Comparison of ENCODE assay signal across 29 cellular contexts in genomic region chr18:22021701-22022100, GRCh38.
A peak's percentile ranks its signal among the peaks of the same experiment; 100 is the strongest.
DNase-seq lines count a peak whose midpoint lies in the region; ATAC-seq, FAIRE-seq and TF ChIP-seq lines count a peak whose summit lies in the region.
"Had no signal": no experiment of that assay in that cellular context is flagged by ENCODE, and none has a peak within 500 bp of the region (broad histone marks: within the 10 kb centered on the region; RNA-seq: fewer than 3 reads in every experiment).

No MANE protein-coding gene starts in this region.

- peak overlapping the region; percentile 52 for H3K27ac ChIP-seq in C4-2B
- H3K27ac ChIP-seq in HepG2 (ENCODE audit: extremely low read length, insufficient read depth, low read length), result no peak overlapping the region
- H3K27ac ChIP-seq in pancreas, result peak overlapping the region; percentile 42 to 82 (median 69)
- H3K27ac ChIP-seq: GM23248, skin epidermis had no signal

- no peaks in the 10 kb centered on the region for H3K4me1 Mint-ChIP-seq in stimulated activated effector memory CD8-positive, alpha-beta T cell treated with anti-CD3 and anti-CD28 coated beads, Interleukin-12 subunit alpha, Interleukin-12 subunit beta, amount 100 ng/mL, for 72 hours
- H3K4me1 Mint-ChIP-seq: activated CD4-positive, alpha-beta memory T cell treated with anti-CD3 and anti-CD28 coated beads, Interleukin-2, amount 10 ng/mL, durations not matched to agents 7 days and 5 days; B cell; CD8-positive, alpha-beta memory T cell; central memory CD8-positive, alpha-beta T cell; stimulated activated naive B cell treated with anti-CD40 and anti-IgM and Interleukin-4, amounts not matched to agents 10 μg/mL and 1 μg/mL and 100 μg/mL, for 72 hours had no signal

- in situ Hi-C loops in HepG2 (cut with HindIII; ENCODE audit: extremely low pct_ligation_motif_present, low pct_unique_long_range_greater_than_20kb), result no loop called here

- TF ChIP-seq CTCF in C4-2B (conservative IDR thresholded peaks at IDR 0.05) (no peak), HepG2 (CRISPR knock-in tag; IDR thresholded peaks at IDR 0.05) (no peak), pancreas (IDR thresholded peaks at IDR 0.05) (no peak)

- CTCF ChIA-PET in HepG2 (lab: Yijun Ruan, JAX; ENCODE audit: low intra/inter-chr PET ratio, low total read pairs), result no interaction called here

- BruUV-seq in HepG2 (replicated peaks; lab: Mats Ljungman, UMichigan), result no TSS peak

- H3K9me3 ChIP-seq in HepG2 (ENCODE audit: low read length), result no peaks in the 10 kb centered on the region
- no peaks in the 10 kb centered on the region for H3K9me3 ChIP-seq in pancreas

- H3K79me2 ChIP-seq in HepG2 (ENCODE audit: insufficient read depth, low read length), result no peaks in the 10 kb centered on the region

- ATAC-seq in HepG2 (no peak), pancreas (peak; percentile 55 to 77 (median 76)), GM18868 (IDR thresholded peaks at IDR 0.05; ENCODE audit: unreplicated experiment) (no peak)
- ATAC-seq in stimulated activated effector memory CD8-positive, alpha-beta T cell treated with anti-CD3 and anti-CD28 coated beads, Interleukin-12 subunit alpha, Interleukin-12 subunit beta, amount 100 ng/mL, for 72 hours, result no peak
- ATAC-seq: K562; stimulated activated naive B cell treated with anti-CD40 and anti-IgM and Interleukin-4, amounts not matched to agents 10 μg/mL and 1 μg/mL and 100 μg/mL, for 72 hours had no signal

- H3K27me3 ChIP-seq in HepG2 (ENCODE audit: control insufficient read depth in 1 of 2, insufficient read depth in 2 of 2, low read length in 2 of 2), result no peaks in the 10 kb centered on the region
- no peaks in the 10 kb centered on the region for H3K27me3 ChIP-seq in pancreas

- H3K4me1 ChIP-seq in HepG2 (ENCODE audit: insufficient read depth, low read length) (peaks cover 65% of the 10 kb centered on the region), pancreas (peaks cover 24 to 52% (median 51%) of the 10 kb centered on the region in 3 donors)

- POLR2A ChIA-PET in HepG2 (lab: Yijun Ruan, JAX), result interaction anchor here (2.4 kb wide), 1 partner anchor 41 kb away, joined by 7 read pairs; no protein-coding TSS in a partner anchor

- no peak overlapping the region for H3K9ac ChIP-seq in HepG2 (ENCODE audit: insufficient read depth, low read depth, low read length)
- H3K9ac ChIP-seq: GM23248 had no signal

- TF ChIP-seq EP300 in HepG2 (IDR thresholded peaks at IDR 0.05; ENCODE audit: low read depth in 2 of 2, low read length in 2 of 2) (peak in 1 of 2 experiments; percentile 45; a peak in 1 of 4 replicates), HepG2 (CRISPR knock-in tag; IDR thresholded peaks at IDR 0.05; ENCODE audit: borderline replicate concordance) (no peak; the same call in 1 of the 2 replicates)

- intact Hi-C loops in HepG2 (cut with micrococcal nuclease; ENCODE audit: unreplicated experiment), result loop anchor here (2.0 to 10.0 kb wide), 2 partner anchors 17 to 153 kb away; no protein-coding TSS in a partner anchor
- intact Hi-C loops in pancreas (cut with DNase I), result loop anchor here in 2 of 3 donors (5.0 to 10.0 kb wide), 2 partner anchors 143 to 146 kb away; partner anchors contain the start of gene GATA6 (in 2 of the 2)

- H3K36me3 ChIP-seq in HepG2 (replicated peaks in 1 of 2; ENCODE audit: control insufficient read depth in 1 of 2, insufficient read depth in 2 of 2, low read length in 2 of 2) (no peaks in the 10 kb centered on the region), pancreas (no peaks in the 10 kb centered on the region)

- H3K36me3 Mint-ChIP-seq in stimulated activated effector memory CD8-positive, alpha-beta T cell treated with anti-CD3 and anti-CD28 coated beads, Interleukin-12 subunit alpha, Interleukin-12 subunit beta, amount 100 ng/mL, for 72 hours, result no peaks in the 10 kb centered on the region
- H3K36me3 Mint-ChIP-seq: stimulated activated naive B cell treated with anti-CD40 and anti-IgM and Interleukin-4, amounts not matched to agents 10 μg/mL and 1 μg/mL and 100 μg/mL, for 72 hours had no signal

- FAIRE-seq in HepG2 (lab: Jason Lieb, UNC) (no peak), pancreas (lab: Jason Lieb, UNC) (no peak)
- FAIRE-seq: K562, keratinocyte had no signal

- H3K4me3 Mint-ChIP-seq in stimulated activated effector memory CD8-positive, alpha-beta T cell treated with anti-CD3 and anti-CD28 coated beads, Interleukin-12 subunit alpha, Interleukin-12 subunit beta, amount 100 ng/mL, for 72 hours, result no peak overlapping the region
- H3K4me3 Mint-ChIP-seq: activated CD4-positive, alpha-beta memory T cell treated with anti-CD3 and anti-CD28 coated beads, Interleukin-2, amount 10 ng/mL, durations not matched to agents 7 days and 5 days; activated naive CD4-positive, alpha-beta T cell treated with anti-CD3 and anti-CD28 coated beads for 36 hours; activated T-helper 1 cell treated with anti-CD3 and anti-CD28 coated beads, Interleukin-12 subunit alpha, Interleukin-12 subunit beta, Interleukin-2, Interleukin-4 antibody, amounts not matched to agents 30 ng/mL and 10 ng/mL and 1 ng/mL, durations not matched to agents 14 hours and 24 hours and 36 hours; B cell; CD8-positive, alpha-beta memory T cell; central memory CD8-positive, alpha-beta T cell; dendritic cell treated with granulocyte-macrophage colony-stimulating factor and Interleukin-4, amounts not matched to agents 40 ng/mL and 50 ng/mL, for 4 days; HFFc6; nephron progenitor cell; stimulated activated naive B cell treated with anti-CD40 and anti-IgM and Interleukin-4, amounts not matched to agents 10 μg/mL and 1 μg/mL and 100 μg/mL, for 72 hours; T-helper 2 cell treated with Interferon-gamma antibody and Interleukin-4, amounts not matched to agents 5 μg/mL and 100 μg/mL, for 36 hours had no signal

- no peaks in the 10 kb centered on the region for H4K20me1 ChIP-seq in HepG2 (ENCODE audit: insufficient read depth, low read length)

- TF ChIP-seq RAD21 in HepG2 (CRISPR knock-in tag; IDR thresholded peaks at IDR 0.05), result no peak

- H3K27ac Mint-ChIP-seq in stimulated activated effector memory CD8-positive, alpha-beta T cell treated with anti-CD3 and anti-CD28 coated beads, Interleukin-12 subunit alpha, Interleukin-12 subunit beta, amount 100 ng/mL, for 72 hours, result no peak overlapping the region
- H3K27ac Mint-ChIP-seq: activated CD4-positive, alpha-beta memory T cell treated with anti-CD3 and anti-CD28 coated beads, Interleukin-2, amount 10 ng/mL, durations not matched to agents 7 days and 5 days; activated naive CD4-positive, alpha-beta T cell treated with anti-CD3 and anti-CD28 coated beads for 36 hours; activated T-helper 1 cell treated with anti-CD3 and anti-CD28 coated beads, Interleukin-12 subunit alpha, Interleukin-12 subunit beta, Interleukin-2, Interleukin-4 antibody, amounts not matched to agents 30 ng/mL and 10 ng/mL and 1 ng/mL, durations not matched to agents 14 hours and 24 hours and 36 hours; B cell; CD8-positive, alpha-beta memory T cell; dendritic cell treated with granulocyte-macrophage colony-stimulating factor and Interleukin-4, amounts not matched to agents 40 ng/mL and 50 ng/mL, for 4 days; HFFc6; stimulated activated naive B cell treated with anti-CD40 and anti-IgM and Interleukin-4, amounts not matched to agents 10 μg/mL and 1 μg/mL and 100 μg/mL, for 72 hours; T-helper 2 cell treated with Interferon-gamma antibody and Interleukin-4, amounts not matched to agents 5 μg/mL and 100 μg/mL, for 36 hours had no signal

- H3K4me3 ChIP-seq in HepG2 (replicated peaks in 1 of 3; ENCODE audit: insufficient read depth in 1 of 3, low read depth in 2 of 3, low read length in 3 of 3) (peak overlapping the region in 1 of 3 experiments; percentile 64; a peak in 1 of 6 replicates), pancreas (no peak overlapping the region)
- H3K4me3 ChIP-seq: GM23248, K562, lung, skin epidermis had no signal

- WGBS in HepG2 (ENCODE audit: low lambda C conversion rate), result 6% methylated on average over 7 of the region's 7 CpGs
- 15 to 19% methylated on average over 7 of the region's 7 CpGs for WGBS in pancreas, 2 donors

- no peak overlapping the region for H2AFZ ChIP-seq in HepG2 (ENCODE audit: low read length)
- H2AFZ ChIP-seq: GM23248 had no signal

- H3K9me3 Mint-ChIP-seq in stimulated activated effector memory CD8-positive, alpha-beta T cell treated with anti-CD3 and anti-CD28 coated beads, Interleukin-12 subunit alpha, Interleukin-12 subunit beta, amount 100 ng/mL, for 72 hours, result no peaks in the 10 kb centered on the region
- H3K9me3 Mint-ChIP-seq: activated CD4-positive, alpha-beta memory T cell treated with anti-CD3 and anti-CD28 coated beads, Interleukin-2, amount 10 ng/mL, durations not matched to agents 7 days and 5 days; activated naive CD4-positive, alpha-beta T cell treated with anti-CD3 and anti-CD28 coated beads for 36 hours; activated T-helper 1 cell treated with anti-CD3 and anti-CD28 coated beads, Interleukin-12 subunit alpha, Interleukin-12 subunit beta, Interleukin-2, Interleukin-4 antibody, amounts not matched to agents 30 ng/mL and 10 ng/mL and 1 ng/mL, durations not matched to agents 14 hours and 24 hours and 36 hours; CD8-positive, alpha-beta memory T cell; central memory CD8-positive, alpha-beta T cell; dendritic cell treated with granulocyte-macrophage colony-stimulating factor and Interleukin-4, amounts not matched to agents 40 ng/mL and 50 ng/mL, for 4 days; HFFc6; stimulated activated naive B cell treated with anti-CD40 and anti-IgM and Interleukin-4, amounts not matched to agents 10 μg/mL and 1 μg/mL and 100 μg/mL, for 72 hours; T-helper 2 cell treated with Interferon-gamma antibody and Interleukin-4, amounts not matched to agents 5 μg/mL and 100 μg/mL, for 36 hours had no signal

- peak; percentile 97 for DNase-seq in NCI-H146 (lab: John Stamatoyannopoulos, UW)
- peak; percentile 69 for DNase-seq in HepG2 (ENCODE audit: low spot score)
- peak; percentile 72 to 90 (median 83) for DNase-seq in pancreas
- no peak for DNase-seq in DMS114 treated with DMSO at 0.1 percent for 48 hours (lab: John Stamatoyannopoulos, UW; ENCODE audit: unreplicated experiment)
- no peak for DNase-seq in activated naive CD4-positive, alpha-beta T cell (lab: John Stamatoyannopoulos, UW)
- DNase-seq in stimulated activated effector memory CD8-positive, alpha-beta T cell treated with anti-CD3 and anti-CD28 coated beads, Interleukin-12 subunit alpha, Interleukin-12 subunit beta, amount 100 ng/mL, for 72 hours (ENCODE audit: low spot score in 2 of 2), result no peak
- DNase-seq: activated CD4-positive, alpha-beta memory T cell treated with anti-CD3 and anti-CD28 coated beads, Interleukin-2, amount 10 ng/mL, durations not matched to agents 7 days and 5 days; activated CD8-positive, alpha-beta memory T cell treated with anti-CD3 and anti-CD28 coated beads, Interleukin-2, amount 50 U/mL, for 48 hours; activated naive CD4-positive, alpha-beta T cell treated with anti-CD3 and anti-CD28 coated beads for 36 hours; CD8-positive, alpha-beta memory T cell; GM23248; HFFc6; NCI-H1048; NCI-H1694 treated with DMSO at 0.1 percent for 48 hours; NCI-H69; nephron progenitor cell; retina; stimulated activated naive B cell treated with anti-CD40 and anti-IgM and Interleukin-4, amounts not matched to agents 10 μg/mL and 1 μg/mL and 100 μg/mL, for 72 hours had no signal

- no peak for TF ChIP-seq POLR2A in HepG2 (IDR thresholded peaks at IDR 0.05; ENCODE audit: insufficient read depth in 1 of 2, low read depth in 2 of 2, low read length in 2 of 2)

- H3K4me2 ChIP-seq in HepG2 (ENCODE audit: low read depth, low read length), result peak overlapping the region; percentile 94

Comparison
In these comparisons a context has a peak if more than half of its experiments do, and no peak if none do; other contexts are left out.
1. DNase-seq: peak in NCI-H146 (single experiment), HepG2 (single experiment) and pancreas (6 of 6); none in DMS114 treated with DMSO at 0.1 percent for 48 hours (single experiment), activated naive CD4-positive, alpha-beta T cell (0 of 4) and stimulated activated effector memory CD8-positive, alpha-beta T cell treated with anti-CD3 and anti-CD28 coated beads, Interleukin-12 subunit alpha, Interleukin-12 subunit beta, amount 100 ng/mL, for 72 hours (0 of 2).
2. ATAC-seq: peak in pancreas (4 of 4); none in HepG2 (single experiment), GM18868 (single experiment) and stimulated activated effector memory CD8-positive, alpha-beta T cell treated with anti-CD3 and anti-CD28 coated beads, Interleukin-12 subunit alpha, Interleukin-12 subunit beta, amount 100 ng/mL, for 72 hours (single experiment).